ENCODE assay signal across 9 cellular contexts in genomic region chr12:109878749-109879148, GRCh38. TPM values are rescaled to one million over a fixed set of nuclear protein-coding genes. Genes with fewer than 3 reads are reported as not detected.
DNase-seq lines count a peak whose midpoint lies in the region; ATAC-seq and TF ChIP-seq lines count a peak whose summit lies in the region.
"Had no signal": no experiment of that assay in that cellular context is flagged by ENCODE, and none has a peak within 500 bp of the region (broad histone marks: within the 10 kb centered on the region; RNA-seq: fewer than 3 reads in every experiment).

No MANE protein-coding gene starts in this region.

- DNase-seq in activated CD4-positive, alpha-beta T cell treated with anti-CD3 and anti-CD28 coated beads for 36 hours = no peak
- no peak for DNase-seq in activated CD4-positive, alpha-beta T cell treated with anti-CD3 and anti-CD28 coated beads, Interleukin-2, amount 50 U/mL, for 4 hours
- DNase-seq in immature natural killer cell (no peak), stomach (no peak), BE2C (no peak)
- no peak for DNase-seq in stimulated activated naive CD4-positive, alpha-beta T cell (lab: John Stamatoyannopoulos, UW)

- H3K27me3 Mint-ChIP-seq in activated CD4-positive, alpha-beta T cell treated with anti-CD3 and anti-CD28 coated beads for 36 hours = no peaks in the 10 kb centered on the region
- H3K27me3 Mint-ChIP-seq in activated naive CD8-positive, alpha-beta T cell = no peaks in the 10 kb centered on the region
- H3K27me3 Mint-ChIP-seq in immature natural killer cell (ENCODE audit: low read depth in 3 of 3) = peaks cover 0 to 17% (median 6%) of the 10 kb centered on the region in 3 donors

- H3K36me3 ChIP-seq in stomach (no peaks in the 10 kb centered on the region), BE2C (no peaks in the 10 kb centered on the region)

- H3K4me1 Mint-ChIP-seq in activated CD4-positive, alpha-beta T cell treated with anti-CD3 and anti-CD28 coated beads for 36 hours = peaks cover 41% of the 10 kb centered on the region
- H3K4me1 Mint-ChIP-seq in activated naive CD8-positive, alpha-beta T cell (ENCODE audit: low read depth) = peaks cover 57% of the 10 kb centered on the region
- peaks cover 65 to 70% of the 10 kb centered on the region in 2 donors for H3K4me1 Mint-ChIP-seq in immature natural killer cell

- H3K27ac Mint-ChIP-seq in activated CD4-positive, alpha-beta T cell treated with anti-CD3 and anti-CD28 coated beads for 36 hours = peak overlapping the region; percentile 6
- H3K27ac Mint-ChIP-seq in activated naive CD8-positive, alpha-beta T cell = peak overlapping the region; percentile 75
- peak overlapping the region; percentile 75 to 99 (median 98) for H3K27ac Mint-ChIP-seq in immature natural killer cell

- TF ChIP-seq POLR2A in stomach (IDR thresholded peaks at IDR 0.05) = no peak

- 59 to 74% (median 67%) methylated on average over 7 of the region's 7 CpGs for WGBS in stomach, 5 donors

- no peaks in the 10 kb centered on the region for H3K9me3 Mint-ChIP-seq in activated CD4-positive, alpha-beta T cell treated with anti-CD3 and anti-CD28 coated beads for 36 hours (ENCODE audit: low read depth)
- no peaks in the 10 kb centered on the region for H3K9me3 Mint-ChIP-seq in activated naive CD8-positive, alpha-beta T cell (ENCODE audit: low read depth)
- peaks cover 0 to 2% (median 0%) of the 10 kb centered on the region in 6 donors for H3K9me3 Mint-ChIP-seq in immature natural killer cell

- H3K4me3 ChIP-seq in stomach (peak overlapping the region in 3 of 4 donors; percentile 66 to 80 (median 78)), BE2C (ENCODE audit: low read depth, low read length) (no peak overlapping the region)

- ATAC-seq in activated CD4-positive, alpha-beta T cell treated with anti-CD3 and anti-CD28 coated beads for 36 hours = no peak
- ATAC-seq in HG03175 (IDR thresholded peaks at IDR 0.05; ENCODE audit: unreplicated experiment) = no peak

- TF ChIP-seq CTCF in stomach (IDR thresholded peaks at IDR 0.05) (no peak), BE2C (IDR thresholded peaks at IDR 0.05; ENCODE audit: low read depth, low read length) (no peak)

- no peak for TF ChIP-seq EP300 in stomach (IDR thresholded peaks at IDR 0.05)

- intact Hi-C loops in activated CD4-positive, alpha-beta T cell treated with anti-CD3 and anti-CD28 coated beads for 36 hours (cut with DNase I, micrococcal nuclease) = no loop called here
- intact Hi-C loops in stomach (cut with DNase I; ENCODE audit: low total_unique reads) = no loop called here

- peaks cover 31 to 51% (median 44%) of the 10 kb centered on the region in 4 donors for H3K4me1 ChIP-seq in stomach
- H3K4me1 ChIP-seq in BE2C = peaks cover 4% of the 10 kb centered on the region

- H3K27ac ChIP-seq in stomach = no peak overlapping the region

- H3K27me3 ChIP-seq in stomach (no peaks in the 10 kb centered on the region), BE2C (peaks cover 32% of the 10 kb centered on the region)

- POLR2A ChIA-PET in activated CD4-positive, alpha-beta T cell treated with anti-CD3 and anti-CD28 coated beads for 36 hours (lab: Charles Lee) = no interaction called here

- H3K4me3 Mint-ChIP-seq in activated CD4-positive, alpha-beta T cell treated with anti-CD3 and anti-CD28 coated beads for 36 hours = peak overlapping the region; percentile 86
- peak overlapping the region; percentile 95 for H3K4me3 Mint-ChIP-seq in activated naive CD8-positive, alpha-beta T cell
- H3K4me3 Mint-ChIP-seq in immature natural killer cell = peak overlapping the region; percentile 95 to 99 (median 98)

- CTCF ChIA-PET in activated CD4-positive, alpha-beta T cell treated with anti-CD3 and anti-CD28 coated beads for 36 hours (lab: Charles Lee) = interaction anchor here (0.6 to 1.9 kb wide), 6 partner anchors 25 to 321 kb away, joined by 3 to 9 read pairs (median 4); no protein-coding TSS in a partner anchor

- peaks cover 3% of the 10 kb centered on the region for H3K36me3 Mint-ChIP-seq in activated CD4-positive, alpha-beta T cell treated with anti-CD3 and anti-CD28 coated beads for 36 hours (ENCODE audit: low read depth)
- no peaks in the 10 kb centered on the region for H3K36me3 Mint-ChIP-seq in activated naive CD8-positive, alpha-beta T cell
- H3K36me3 Mint-ChIP-seq in immature natural killer cell = no peaks in the 10 kb centered on the region

- H3K9me3 ChIP-seq in stomach (no peaks in the 10 kb centered on the region), BE2C (no peaks in the 10 kb centered on the region)

RNA-seq across cellular contexts. Expression of gene GLTP, which starts 1.6 kb away (rescaled TPM):
- total RNA-seq in activated CD4-positive, alpha-beta T cell treated with anti-CD3 and anti-CD28 coated beads for 36 hours = 10 to 100 TPM; 24.2 to 26.9 TPM
- polyA plus RNA-seq in immature natural killer cell (10 to 100 TPM; 64.8 to 95.1 (median 71.9) TPM), stomach (10 to 100 TPM; 28.0 to 80.7 (median 39.6) TPM)
- total RNA-seq in stomach = 10 to 100 TPM; 26.4 to 93.6 (median 60.7) TPM
- polyA plus RNA-seq in BE2C (2012; ENCODE audit: insufficient read depth, insufficient read length, low read depth) = 29.7 TPM

RNA-seq across cellular contexts. Expression of gene TCHP, which starts 21.3 kb away (rescaled TPM):
- total RNA-seq in activated CD4-positive, alpha-beta T cell treated with anti-CD3 and anti-CD28 coated beads for 36 hours = 10 to 100 TPM; 15.1 to 16.1 TPM
- polyA plus RNA-seq in immature natural killer cell = 10 to 100 TPM in 1 of 3 donors, 1 to 10 TPM in 2; 2.9 to 22.8 (median 9.1) TPM
- 10 to 100 TPM; 13.8 to 45.5 (median 28.3) TPM for total RNA-seq in stomach
- polyA plus RNA-seq in stomach = 10 to 100 TPM in 1 of 3 donors, 1 to 10 TPM in 2; 7.9 to 11.9 (median 8.8) TPM
- 67.4 TPM for polyA plus RNA-seq in BE2C (2012; ENCODE audit: insufficient read depth, insufficient read length, low read depth)

RNA-seq across cellular contexts. Expression of gene TRPV4, which starts 45.6 kb away (rescaled TPM):
- not detected for total RNA-seq in activated CD4-positive, alpha-beta T cell treated with anti-CD3 and anti-CD28 coated beads for 36 hours
- polyA plus RNA-seq in immature natural killer cell (not detected), stomach (1 to 10 TPM in 1 of 3 donors, under 1 TPM in 1, not detected in 1; 0.75 to 3.8 TPM)
- 1 to 10 TPM in 2 of 5 donors, not detected in 3; 1.0 to 1.8 TPM for total RNA-seq in stomach
- polyA plus RNA-seq in BE2C (2012; ENCODE audit: insufficient read depth, insufficient read length, low read depth) = not detected
- total RNA-seq: T-helper 2 cell treated with Interferon-gamma antibody and Interleukin-4, amounts not matched to agents 100 ng/mL and 5 ng/mL, for 36 hours had no signal

Comparison
In these comparisons a context has a peak if more than half of its experiments do, and no peak if none do; other contexts are left out.
1. H3K27ac Mint-ChIP-seq: peak in every context shown above with its lines; median percentile 98 in immature natural killer cell; 75 in activated naive CD8-positive, alpha-beta T cell; 6 in activated CD4-positive, alpha-beta T cell treated with anti-CD3 and anti-CD28 coated beads for 36 hours.